Comparison of ENCODE assay signal across 10 cellular contexts in genomic region chr2:46749042-46749461, GRCh38. TPM values are rescaled to one million over a fixed set of nuclear protein-coding genes. Genes with fewer than 3 reads are reported as not detected.
A peak's percentile ranks its signal among the peaks of the same experiment; 100 is the strongest.
DNase-seq lines count a peak whose midpoint lies in the region; ATAC-seq and TF ChIP-seq lines count a peak whose summit lies in the region.
"Had no signal": no experiment of that assay in that cellular context is flagged by ENCODE, and none has a peak within 500 bp of the region (broad histone marks: within the 10 kb centered on the region; RNA-seq: fewer than 3 reads in every experiment).

No MANE protein-coding gene starts in this region.

- TF ChIP-seq CTCF in LNCaP clone FGC (IDR thresholded peaks at IDR 0.05; ENCODE audit: control insufficient read depth, extremely low read depth, insufficient read depth), result no peak
- TF ChIP-seq CTCF in choroid plexus epithelial cell (conservative IDR thresholded peaks at IDR 0.05; ENCODE audit: low read depth, low read length), result no peak
- no peak for TF ChIP-seq CTCF in right lobe of liver (IDR thresholded peaks at IDR 0.05)

- no peak overlapping the region for H3K4me3 Mint-ChIP-seq in activated T-helper 1 cell treated with anti-CD3 and anti-CD28 coated beads, Interleukin-12 subunit alpha, Interleukin-12 subunit beta, Interleukin-2, Interleukin-4 antibody, amounts not matched to agents 30 ng/mL and 10 ng/mL and 1 ng/mL, durations not matched to agents 14 hours and 24 hours and 36 hours
- H3K4me3 Mint-ChIP-seq: mesothelial cell of epicardium had no signal

- no peaks in the 10 kb centered on the region for H3K9me3 Mint-ChIP-seq in activated T-helper 1 cell treated with anti-CD3 and anti-CD28 coated beads, Interleukin-12 subunit alpha, Interleukin-12 subunit beta, Interleukin-2, Interleukin-4 antibody, amounts not matched to agents 30 ng/mL and 10 ng/mL and 1 ng/mL, durations not matched to agents 14 hours and 24 hours and 36 hours

- peaks cover 0 to 84% (median 14%) of the 10 kb centered on the region in 11 experiments; a peak in 15 of 22 replicates for H4K20me1 ChIP-seq in BLaER1 treated with 17β-estradiol and CSF1 and Interleukin-3, amounts not matched to agents 10 nM and 100 nM

- H3K36me3 ChIP-seq in BLaER1 treated with 17β-estradiol and CSF1 and Interleukin-3, amounts not matched to agents 10 nM and 100 nM, result peaks cover 0 to 4% (median 0%) of the 10 kb centered on the region in 11 experiments; a peak in 1 of 22 replicates
- H3K36me3 ChIP-seq in right lobe of liver (no peaks in the 10 kb centered on the region), H7 (replicated peaks; ENCODE audit: control insufficient read depth, insufficient read depth, low read length) (no peaks in the 10 kb centered on the region)

- H3K27ac ChIP-seq in BLaER1 treated with 17β-estradiol and CSF1 and Interleukin-3, amounts not matched to agents 10 nM and 100 nM, result peak overlapping the region in 2 of 11 experiments; percentile 12 to 47; a peak in 2 of 22 replicates
- no peak overlapping the region for H3K27ac ChIP-seq in right lobe of liver

- intact Hi-C loops in right lobe of liver (cut with DNase I), result no loop called here
- intact Hi-C loops in activated T-helper 1 cell treated with anti-CD3 and anti-CD28 coated beads, Interleukin-12 subunit alpha, Interleukin-12 subunit beta, Interleukin-2, Interleukin-4 antibody, amounts not matched to agents 30 ng/mL and 10 ng/mL and 1 ng/mL, durations not matched to agents 14 hours and 24 hours and 36 hours (cut with micrococcal nuclease), result no loop called here

- H3K27ac Mint-ChIP-seq in activated T-helper 1 cell treated with anti-CD3 and anti-CD28 coated beads, Interleukin-12 subunit alpha, Interleukin-12 subunit beta, Interleukin-2, Interleukin-4 antibody, amounts not matched to agents 30 ng/mL and 10 ng/mL and 1 ng/mL, durations not matched to agents 14 hours and 24 hours and 36 hours, result no peak overlapping the region
- H3K27ac Mint-ChIP-seq: mesothelial cell of epicardium had no signal

- no peak overlapping the region for H3K9ac ChIP-seq in BLaER1 treated with 17β-estradiol and CSF1 and Interleukin-3, amounts not matched to agents 10 nM and 100 nM

- H3K4me2 ChIP-seq in BLaER1 treated with 17β-estradiol and CSF1 and Interleukin-3, amounts not matched to agents 10 nM and 100 nM, result peak overlapping the region in 9 of 11 experiments; percentile 3 to 54 (median 29); a peak in 11 of 22 replicates

- DNase-seq in LNCaP clone FGC (ENCODE audit: low read depth), result peak; percentile 8
- peak; percentile 90 for DNase-seq in choroid plexus epithelial cell (ENCODE audit: low read depth)
- DNase-seq in right lobe of liver, result no peak
- DNase-seq in H7, result no peak
- no peak for DNase-seq in activated T-helper 1 cell treated with anti-CD3 and anti-CD28 coated beads, Interleukin-12 subunit alpha, Interleukin-12 subunit beta, Interleukin-2, Interleukin-4 antibody, amounts not matched to agents 30 ng/mL and 10 ng/mL and 1 ng/mL, durations not matched to agents 14 hours and 24 hours and 36 hours (ENCODE audit: low spot score)
- no peak for DNase-seq in stimulated activated CD4-positive, alpha-beta T cell treated with anti-CD3 and anti-CD28 coated beads, Interleukin-2, amount 100 ng/mL, for 24 hours

- peaks cover 11% of the 10 kb centered on the region for H3K4me1 Mint-ChIP-seq in activated T-helper 1 cell treated with anti-CD3 and anti-CD28 coated beads, Interleukin-12 subunit alpha, Interleukin-12 subunit beta, Interleukin-2, Interleukin-4 antibody, amounts not matched to agents 30 ng/mL and 10 ng/mL and 1 ng/mL, durations not matched to agents 14 hours and 24 hours and 36 hours (ENCODE audit: low read depth)

- WGBS in right lobe of liver (ENCODE audit: insufficient coverage, low coverage, low lambda C conversion rate, missing lambda C conversion rate), result 55% methylated on average over 3 of the region's 3 CpGs

- ATAC-seq in right lobe of liver (peak; percentile 65 to 93 (median 74)), GM21528 (IDR thresholded peaks at IDR 0.05; ENCODE audit: low FRiP score, unreplicated experiment) (no peak)
- ATAC-seq: GM12878 had no signal

- no peaks in the 10 kb centered on the region for H3K36me3 Mint-ChIP-seq in activated T-helper 1 cell treated with anti-CD3 and anti-CD28 coated beads, Interleukin-12 subunit alpha, Interleukin-12 subunit beta, Interleukin-2, Interleukin-4 antibody, amounts not matched to agents 30 ng/mL and 10 ng/mL and 1 ng/mL, durations not matched to agents 14 hours and 24 hours and 36 hours (ENCODE audit: low read depth)

- no peak overlapping the region for H3K4me3 ChIP-seq in BLaER1 treated with 17β-estradiol and CSF1 and Interleukin-3, amounts not matched to agents 10 nM and 100 nM
- H3K4me3 ChIP-seq in LNCaP clone FGC (ENCODE audit: low read depth, low read length) (no peak overlapping the region), choroid plexus epithelial cell (ENCODE audit: low read depth, low read length) (no peak overlapping the region), right lobe of liver (no peak overlapping the region), H7 (ENCODE audit: insufficient read depth, low read depth, low read length) (no peak overlapping the region)
- H3K4me3 ChIP-seq: GM12878 had no signal

- H3K4me1 ChIP-seq in BLaER1 treated with 17β-estradiol and CSF1 and Interleukin-3, amounts not matched to agents 10 nM and 100 nM, result peaks cover 5 to 34% (median 14%) of the 10 kb centered on the region in 10 experiments; a peak in 17 of 20 replicates
- peaks cover 0 to 17% (median 2%) of the 10 kb centered on the region in 4 donors for H3K4me1 ChIP-seq in right lobe of liver

- no peaks in the 10 kb centered on the region for H3K27me3 Mint-ChIP-seq in activated T-helper 1 cell treated with anti-CD3 and anti-CD28 coated beads, Interleukin-12 subunit alpha, Interleukin-12 subunit beta, Interleukin-2, Interleukin-4 antibody, amounts not matched to agents 30 ng/mL and 10 ng/mL and 1 ng/mL, durations not matched to agents 14 hours and 24 hours and 36 hours (ENCODE audit: insufficient read depth)

- TF ChIP-seq POLR2A in right lobe of liver (IDR thresholded peaks at IDR 0.05), result no peak

- no peaks in the 10 kb centered on the region for H3K27me3 ChIP-seq in BLaER1 treated with 17β-estradiol and CSF1 and Interleukin-3, amounts not matched to agents 10 nM and 100 nM
- H3K27me3 ChIP-seq in right lobe of liver (no peaks in the 10 kb centered on the region), H7 (ENCODE audit: control insufficient read depth, insufficient read depth, low read length) (no peaks in the 10 kb centered on the region)

- H3K9me3 ChIP-seq in BLaER1 treated with 17β-estradiol and CSF1 and Interleukin-3, amounts not matched to agents 10 nM and 100 nM (replicated peaks in 1 of 11), result peaks cover 0 to 22% (median 9%) of the 10 kb centered on the region in 11 experiments; a peak in 12 of 22 replicates
- no peaks in the 10 kb centered on the region for H3K9me3 ChIP-seq in right lobe of liver

RNA-seq across cellular contexts. Expression of gene SOCS5, which starts 50.0 kb away (rescaled TPM):
- total RNA-seq in right lobe of liver, result 1 to 10 TPM; 5.1 to 8.2 (median 6.3) TPM
- 11.0 and 13.6 TPM in 2 replicates for total RNA-seq in H7 (2014; rRNA removed; shearing (Covaris generic))
- 6.5 and 6.6 TPM in 2 replicates for total RNA-seq in activated T-helper 1 cell treated with anti-CD3 and anti-CD28 coated beads, Interleukin-12 subunit alpha, Interleukin-12 subunit beta, Interleukin-2, Interleukin-4 antibody, amounts not matched to agents 30 ng/mL and 10 ng/mL and 1 ng/mL, durations not matched to agents 14 hours and 24 hours and 36 hours

Comparison
In these comparisons a context has a peak if more than half of its experiments do, and no peak if none do; other contexts are left out.
1. DNase-seq: peak in LNCaP clone FGC (single experiment) and choroid plexus epithelial cell (single experiment); none in right lobe of liver (0 of 3), H7 (single experiment), activated T-helper 1 cell treated with anti-CD3 and anti-CD28 coated beads, Interleukin-12 subunit alpha, Interleukin-12 subunit beta, Interleukin-2, Interleukin-4 antibody, amounts not matched to agents 30 ng/mL and 10 ng/mL and 1 ng/mL, durations not matched to agents 14 hours and 24 hours and 36 hours (single experiment) and stimulated activated CD4-positive, alpha-beta T cell treated with anti-CD3 and anti-CD28 coated beads, Interleukin-2, amount 100 ng/mL, for 24 hours (0 of 2).